13 cellular contexts compared by ENCODE assay signal in the genomic region with DNA sequence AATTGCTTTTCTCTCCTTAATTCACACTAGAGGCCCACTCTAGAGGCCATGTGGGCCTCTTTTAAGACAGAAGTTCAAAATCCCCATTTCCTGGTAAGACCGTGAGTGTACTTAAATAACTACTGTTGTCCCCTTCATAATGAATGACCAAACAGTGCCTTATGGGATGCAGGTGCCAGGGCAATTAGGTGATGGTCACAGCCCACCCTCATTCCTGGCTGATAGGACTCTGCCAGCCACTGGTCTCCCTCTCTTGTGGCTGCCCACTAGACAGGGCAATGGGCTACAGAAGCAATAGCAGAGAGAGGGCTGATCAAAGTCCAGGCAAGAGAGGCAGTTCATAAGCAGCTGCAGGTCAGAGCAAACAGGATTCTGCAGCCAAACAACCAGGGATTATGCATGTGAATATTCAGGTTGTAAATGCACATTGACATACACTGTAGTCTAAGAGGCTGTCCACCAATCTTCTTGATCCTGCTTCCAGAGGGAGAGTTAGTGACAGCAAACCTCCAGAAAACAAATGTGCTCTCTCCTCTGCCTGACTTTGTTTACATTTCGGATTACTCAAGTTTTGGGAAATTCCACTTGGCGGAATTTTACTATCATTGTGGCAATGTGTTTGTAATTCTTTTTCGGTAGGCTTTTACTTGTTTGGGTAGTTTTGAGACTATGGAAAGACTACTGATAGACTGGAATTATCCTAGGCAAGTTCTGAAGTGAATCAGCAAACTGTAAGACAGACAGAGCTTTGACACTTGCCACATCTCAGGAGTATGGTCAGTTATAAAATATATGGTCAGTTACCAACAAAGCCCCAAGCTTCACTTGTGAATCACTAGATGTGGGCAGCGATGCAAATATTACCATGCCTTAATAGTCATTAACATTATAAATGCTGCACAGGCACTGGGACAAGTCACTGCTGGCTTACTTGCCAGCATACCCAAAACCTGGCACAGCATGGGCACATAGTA. TPM values are rescaled to one million over a fixed set of nuclear protein-coding genes. Genes with fewer than 3 reads are reported as not detected.
DNase-seq lines count a peak whose midpoint lies in the region; TF ChIP-seq lines count a peak whose summit lies in the region.
"Had no signal": no experiment of that assay in that cellular context is flagged by ENCODE, and none has a peak within 500 bp of the region (broad histone marks: within the 10 kb centered on the region; RNA-seq: fewer than 3 reads in every experiment).

No MANE protein-coding gene starts in this region.

- no peak for TF ChIP-seq CTCF in MCF 10A (IDR thresholded peaks at IDR 0.05; ENCODE audit: unreplicated experiment)
- no peak for TF ChIP-seq CTCF in breast epithelium (IDR thresholded peaks at IDR 0.05)
- TF ChIP-seq CTCF in brain microvascular endothelial cell (IDR thresholded peaks at IDR 0.05; ENCODE audit: low read depth, low read length, missing control alignments): no peak

- no peaks in the 10 kb centered on the region for H3K36me3 ChIP-seq in breast epithelium
- no peaks in the 10 kb centered on the region for H3K36me3 ChIP-seq in brain microvascular endothelial cell (replicated peaks)
- H3K36me3 ChIP-seq: spleen had no signal

- POLR2A ChIA-PET in MCF 10A (lab: Yijun Ruan, JAX): interaction anchor here (0.6 to 8.0 kb wide), 12 partner anchors 8 to 1394 kb away, joined by 3 to 90 read pairs (median 3); partner anchors contain the start of gene PTPRK

- TSS peak; percentile 36 for BruUV-seq in MCF 10A (replicated peaks; lab: Mats Ljungman, UMichigan)

- H3K9me3 ChIP-seq in breast epithelium: no peaks in the 10 kb centered on the region
- H3K9me3 ChIP-seq: spleen had no signal

- no peaks in the 10 kb centered on the region for H3K36me3 Mint-ChIP-seq in MCF 10A (ENCODE audit: insufficient read depth, unreplicated experiment)
- H3K36me3 Mint-ChIP-seq in T-helper 2 cell treated with Interferon-gamma antibody and Interleukin-4, amounts not matched to agents 5 μg/mL and 100 μg/mL, for 36 hours (ENCODE audit: low read depth): no peaks in the 10 kb centered on the region

- H3K27me3 ChIP-seq in breast epithelium: no peaks in the 10 kb centered on the region
- H3K27me3 ChIP-seq in brain microvascular endothelial cell (replicated peaks): no peaks in the 10 kb centered on the region
- H3K27me3 ChIP-seq in layer of hippocampus (ENCODE audit: control insufficient read depth, insufficient read depth, low read length): no peaks in the 10 kb centered on the region
- H3K27me3 ChIP-seq: spleen had no signal

- CTCF ChIA-PET in MCF 10A (lab: Yijun Ruan, JAX): interaction anchor here (0.5 to 1.3 kb wide), 4 partner anchors 8 to 263 kb away, joined by 3 to 9 read pairs (median 4); no protein-coding TSS in a partner anchor

- in situ Hi-C loops in brain microvascular endothelial cell (cut with HindIII; ENCODE audit: low pct_ligation_motif_present, low sequenced_read_pairs): no loop called here

- peaks cover 0 to 13% of the 10 kb centered on the region in 2 donors for H3K4me1 ChIP-seq in breast epithelium
- H3K4me1 ChIP-seq: spleen had no signal

- peak overlapping the region; percentile 85 for H3K27ac Mint-ChIP-seq in MCF 10A (ENCODE audit: low read depth, unreplicated experiment)
- no peak overlapping the region for H3K27ac Mint-ChIP-seq in T-helper 2 cell treated with Interferon-gamma antibody and Interleukin-4, amounts not matched to agents 5 μg/mL and 100 μg/mL, for 36 hours
- H3K27ac Mint-ChIP-seq: activated B cell treated with CpG ODN at 0.5 μM for 24 hours had no signal

- no peaks in the 10 kb centered on the region for H3K9me3 Mint-ChIP-seq in MCF 10A (ENCODE audit: unreplicated experiment)
- no peaks in the 10 kb centered on the region for H3K9me3 Mint-ChIP-seq in T-helper 2 cell treated with Interferon-gamma antibody and Interleukin-4, amounts not matched to agents 5 μg/mL and 100 μg/mL, for 36 hours
- H3K9me3 Mint-ChIP-seq: activated B cell treated with CpG ODN at 0.5 μM for 24 hours had no signal

- DNase-seq in MCF 10A (ENCODE audit: unreplicated experiment) (peak; percentile 67), breast epithelium (ENCODE audit: low spot score in 2 of 2) (no peak), brain microvascular endothelial cell (peak; percentile 42), superior temporal gyrus (ENCODE audit: extremely low spot score) (no peak), cortex of kidney (lab: John Stamatoyannopoulos, UW) (no peak)
- no peak for DNase-seq in T-helper 2 cell treated with Interferon-gamma antibody and Interleukin-4, amounts not matched to agents 5 μg/mL and 100 μg/mL, for 36 hours (ENCODE audit: low spot score)
- DNase-seq in stimulated activated CD4-positive, alpha-beta T cell treated with anti-CD3 and anti-CD28 coated beads, Interleukin-12 subunit alpha, Interleukin-12 subunit beta, amount 100 ng/mL, for 4 hours: no peak
- DNase-seq: activated B cell treated with CpG ODN at 0.5 μM for 24 hours, activated gamma-delta T cell, MM.1S, spleen had no signal

- no peaks in the 10 kb centered on the region for H3K27me3 Mint-ChIP-seq in MCF 10A (ENCODE audit: insufficient read depth, unreplicated experiment)
- peaks cover 4% of the 10 kb centered on the region for H3K27me3 Mint-ChIP-seq in T-helper 2 cell treated with Interferon-gamma antibody and Interleukin-4, amounts not matched to agents 5 μg/mL and 100 μg/mL, for 36 hours (ENCODE audit: low read depth)

- H3K27ac ChIP-seq in breast epithelium (peak overlapping the region in 1 of 2 donors; percentile 48), brain microvascular endothelial cell (peak overlapping the region; percentile 85), layer of hippocampus (ENCODE audit: low read depth, low read length) (peak overlapping the region; percentile 79)
- H3K27ac ChIP-seq: spleen had no signal

- H3K4me3 ChIP-seq in breast epithelium: no peak overlapping the region
- H3K4me3 ChIP-seq in brain microvascular endothelial cell (ENCODE audit: low read depth, low read length): no peak overlapping the region
- H3K4me3 ChIP-seq: lung, spleen had no signal

- peak overlapping the region; percentile 68 for H3K4me3 Mint-ChIP-seq in MCF 10A (ENCODE audit: unreplicated experiment)
- no peak overlapping the region for H3K4me3 Mint-ChIP-seq in T-helper 2 cell treated with Interferon-gamma antibody and Interleukin-4, amounts not matched to agents 5 μg/mL and 100 μg/mL, for 36 hours
- H3K4me3 Mint-ChIP-seq: activated B cell treated with CpG ODN at 0.5 μM for 24 hours had no signal

- intact Hi-C loops in MCF 10A (cut with micrococcal nuclease) (loop anchor here (2.0 kb wide), 1 partner anchor 35 kb away; no protein-coding TSS in a partner anchor), breast epithelium (cut with DNase I; ENCODE audit: low total_unique reads) (no loop called here)

- TF ChIP-seq POLR2A in breast epithelium (IDR thresholded peaks at IDR 0.05): no peak

- peaks cover 44% of the 10 kb centered on the region for H3K4me1 Mint-ChIP-seq in MCF 10A (ENCODE audit: insufficient read depth, unreplicated experiment)
- H3K4me1 Mint-ChIP-seq in T-helper 2 cell treated with Interferon-gamma antibody and Interleukin-4, amounts not matched to agents 5 μg/mL and 100 μg/mL, for 36 hours (ENCODE audit: low read depth): peaks cover 2% of the 10 kb centered on the region
- H3K4me1 Mint-ChIP-seq: activated B cell treated with CpG ODN at 0.5 μM for 24 hours had no signal

RNA-seq across cellular contexts. Expression of gene PTPRK, which starts 12.8 kb away (rescaled TPM):
- total RNA-seq in MCF 10A (2022) (50.2 and 55.5 TPM in 2 replicates), breast epithelium (100 to 1,000 TPM in 1 of 3 donors, 10 to 100 TPM in 2; 29.1 to 134 (median 77.0) TPM)

Comparison
In these comparisons a context has a peak if more than half of its experiments do, and no peak if none do; other contexts are left out.
1. DNase-seq: peak in MCF 10A (single experiment) and brain microvascular endothelial cell (single experiment); none in breast epithelium (0 of 2), T-helper 2 cell treated with Interferon-gamma antibody and Interleukin-4, amounts not matched to agents 5 μg/mL and 100 μg/mL, for 36 hours (single experiment), stimulated activated CD4-positive, alpha-beta T cell treated with anti-CD3 and anti-CD28 coated beads, Interleukin-12 subunit alpha, Interleukin-12 subunit beta, amount 100 ng/mL, for 4 hours (single experiment), superior temporal gyrus (single experiment) and cortex of kidney (single experiment).